Comparison of ENCODE assay signal across 1 cellular context in the genomic region with DNA sequence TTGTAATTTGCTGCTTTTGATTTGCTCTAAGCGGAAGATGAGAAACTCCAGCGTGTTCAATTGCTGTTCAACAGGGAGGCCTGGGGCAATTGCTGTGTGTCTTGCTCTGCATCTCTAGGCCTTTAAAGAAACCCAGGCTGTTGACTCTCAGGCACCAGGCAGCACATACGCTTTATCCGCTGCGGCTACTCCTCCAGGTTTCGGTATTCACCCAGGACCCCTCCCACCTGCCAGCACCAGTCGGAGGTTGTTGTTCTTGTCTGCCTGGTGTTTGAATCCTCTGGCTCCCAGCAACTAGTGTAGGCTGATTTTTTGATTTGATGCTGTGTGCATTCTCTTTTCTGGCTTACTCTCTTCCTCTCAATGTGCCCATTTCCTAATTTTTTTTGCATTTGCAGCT.
TF ChIP-seq lines count a peak whose summit lies in the region.

No MANE protein-coding gene starts in this region.

TF ChIP-seq in H1, 55 proteins besides CTCF, POLR2A, EP300 and RAD21 (continued from another document):
- TF ChIP-seq CHD7 (IDR thresholded peaks at IDR 0.05; ENCODE audit: insufficient replicate concordance, low read length), result no peak
- TF ChIP-seq RNF2 (IDR thresholded peaks at IDR 0.05; ENCODE audit: borderline replicate concordance, low read depth, low read length, missing control alignments, poor library complexity, severe bottlenecking), result no peak
- no peak for TF ChIP-seq BCL11A (IDR thresholded peaks at IDR 0.05; ENCODE audit: low read depth in 2 of 2, low read length in 2 of 2)
